In genomic region chr16:78177927-78178326, GRCh38 we compare ENCODE assay signal across 16 cellular contexts.
DNase-seq lines count a peak whose midpoint lies in the region; ATAC-seq and TF ChIP-seq lines count a peak whose summit lies in the region.
"Had no signal": no experiment of that assay in that cellular context is flagged by ENCODE, and none has a peak within 500 bp of the region (broad histone marks: within the 10 kb centered on the region; RNA-seq: fewer than 3 reads in every experiment).

No MANE protein-coding gene starts in this region.

- H3K36me3 ChIP-seq in mucosa of rectum (ENCODE audit: control insufficient read depth in 2 of 2, insufficient read depth in 2 of 2, low read length in 2 of 2), result no peaks in the 10 kb centered on the region
- H3K36me3 ChIP-seq: right atrium auricular region, tibial artery had no signal

- ATAC-seq in GM18520 (IDR thresholded peaks at IDR 0.05; ENCODE audit: unreplicated experiment), result no peak
- ATAC-seq: activated CD8-positive, alpha-beta T cell treated with anti-CD3 and anti-CD28 coated beads for 36 hours had no signal

- DNase-seq in HT-29 (ENCODE audit: low spot score) (peak; percentile 1), NCI-H2227 (lab: John Stamatoyannopoulos, UW; ENCODE audit: unreplicated experiment) (peak; percentile 54), choroid plexus epithelial cell (ENCODE audit: low read depth) (peak; percentile 6), NCI-H187 (lab: John Stamatoyannopoulos, UW) (no peak)
- no peak for DNase-seq in effector CD8-positive, alpha-beta T cell (lab: John Stamatoyannopoulos, UW)
- DNase-seq in stimulated activated naive CD4-positive, alpha-beta T cell (lab: John Stamatoyannopoulos, UW), result no peak
- DNase-seq: activated CD8-positive, alpha-beta T cell treated with anti-CD3 and anti-CD28 coated beads for 36 hours; central memory CD4-positive, alpha-beta T cell; glutamatergic neuron; kidney; NCI-H524 treated with DMSO at 0.1 percent for 48 hours; stimulated activated CD8-positive, alpha-beta memory T cell treated with anti-CD3 and anti-CD28 coated beads, Interleukin-4, amount 100 ng/mL, for 48 hours; tibial artery had no signal

- H3K4me3 ChIP-seq in choroid plexus epithelial cell (ENCODE audit: low read depth, low read length), result no peak overlapping the region
- H3K4me3 ChIP-seq in mucosa of rectum (ENCODE audit: low read length in 2 of 2), result no peak overlapping the region
- H3K4me3 ChIP-seq: right atrium auricular region, tibial artery had no signal

- no peak for TF ChIP-seq CTCF in choroid plexus epithelial cell (conservative IDR thresholded peaks at IDR 0.05; ENCODE audit: low read depth, low read length)

- H3K27ac ChIP-seq in mucosa of rectum (ENCODE audit: low read depth in 2 of 2, low read length in 2 of 2), result peak overlapping the region; percentile 20 to 27
- H3K27ac ChIP-seq: right atrium auricular region, tibial artery had no signal

- H3K4me1 ChIP-seq in mucosa of rectum (ENCODE audit: control insufficient read depth in 2 of 2, insufficient read depth in 2 of 2, low read length in 2 of 2), result peaks cover 2 to 3% of the 10 kb centered on the region in 2 donors
- H3K4me1 ChIP-seq: right atrium auricular region, tibial artery had no signal

- peak overlapping the region in 1 of 2 donors; percentile 32 for H3K9ac ChIP-seq in mucosa of rectum (ENCODE audit: low read depth in 1 of 2, low read length in 2 of 2)

- peaks cover 0 to 3% of the 10 kb centered on the region in 2 donors for H3K9me3 ChIP-seq in mucosa of rectum (ENCODE audit: control insufficient read depth in 2 of 2, low read length in 2 of 2)
- H3K9me3 ChIP-seq: right atrium auricular region had no signal

- peaks cover 9 to 10% of the 10 kb centered on the region in 2 donors for H3K27me3 ChIP-seq in mucosa of rectum (ENCODE audit: control insufficient read depth in 2 of 2, insufficient read depth in 2 of 2, low read length in 2 of 2)
- H3K27me3 ChIP-seq: right atrium auricular region, tibial artery had no signal

Comparison
In these comparisons a context has a peak if more than half of its experiments do, and no peak if none do; other contexts are left out.
1. DNase-seq: peak in HT-29 (single experiment), NCI-H2227 (single experiment) and choroid plexus epithelial cell (single experiment); none in NCI-H187 (0 of 2), effector CD8-positive, alpha-beta T cell (single experiment) and stimulated activated naive CD4-positive, alpha-beta T cell (0 of 6).